15 cellular contexts compared by ENCODE assay signal in genomic region chr19:8739291-8740065, GRCh38. TPM values are rescaled to one million over a fixed set of nuclear protein-coding genes. Genes with fewer than 3 reads are reported as not detected.
"Had no signal": no experiment of that assay in that cellular context is flagged by ENCODE, and none has a peak within 500 bp of the region (broad histone marks: within the 10 kb centered on the region; RNA-seq: fewer than 3 reads in every experiment).

No MANE protein-coding gene starts in this region.

RNA-seq across cellular contexts. Expression of gene OR2Z1, which starts 18.0 kb away (rescaled TPM):
- total RNA-seq: stomach, subcutaneous adipose tissue, temporal lobe, thoracic aorta, thyroid gland, tibial nerve, transverse colon, upper lobe of left lung, upper lobe of right lung, ureter, urinary bladder, uterus, vagina had no signal
- polyA plus RNA-seq: stomach, thymus, urinary bladder had no signal

RNA-seq across cellular contexts. Expression of gene ACTL9, which starts 40.9 kb away (rescaled TPM):
- total RNA-seq: stomach, subcutaneous adipose tissue, suprapubic skin, temporal lobe, thoracic aorta, tibial nerve, transverse colon, upper lobe of left lung, upper lobe of right lung, ureter, urinary bladder, uterus, vagina had no signal
- polyA plus RNA-seq: stomach, thymus, urinary bladder had no signal
